26 cellular contexts compared by ENCODE assay signal in the genomic region with DNA sequence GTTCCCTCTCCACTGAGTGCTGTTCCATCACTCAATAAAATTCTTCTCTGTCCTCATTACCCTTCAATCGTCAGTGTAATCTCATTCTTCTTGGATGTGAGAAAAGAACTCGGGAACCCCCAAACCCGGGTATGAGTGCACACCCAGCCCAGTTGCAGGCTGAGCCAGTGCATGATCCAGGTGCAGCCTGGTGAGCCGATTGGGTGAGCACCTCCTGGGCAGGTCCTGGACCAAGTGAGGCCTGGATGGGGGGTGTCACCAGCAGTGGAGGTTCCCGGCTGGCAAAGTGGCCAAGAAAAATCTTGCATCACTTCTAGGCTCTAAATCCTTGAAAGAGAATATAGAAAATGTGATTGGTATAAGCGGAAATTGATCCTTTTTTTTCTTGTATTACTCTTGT.
"Had no signal": no experiment of that assay in that cellular context is flagged by ENCODE, and none has a peak within 500 bp of the region (broad histone marks: within the 10 kb centered on the region; RNA-seq: fewer than 3 reads in every experiment).

No MANE protein-coding gene starts in this region.

- H3K9me3 ChIP-seq: colonic mucosa, esophagus squamous epithelium, gastrocnemius medialis, heart left ventricle, left ventricle myocardium inferior, lower lobe of right lung had no signal

- DNase-seq: colonic mucosa; cortex of kidney; effector CD8-positive, alpha-beta T cell; effector memory CD8-positive, alpha-beta T cell; endodermal cell; erythroblast; esophagus squamous epithelium; foreskin fibroblast; foreskin melanocyte; gastrocnemius medialis; heart left ventricle; hypothalamus; immature natural killer cell; islet precursor cell; kidney; kidney glomerular epithelial cell; left colon; left ventricle myocardium inferior; lower lobe of right lung; mesenchymal stem cell; midbrain had no signal

- H3K27ac Mint-ChIP-seq: dendritic cell treated with granulocyte-macrophage colony-stimulating factor and Interleukin-4, amounts not matched to agents 40 ng/mL and 50 ng/mL, for 4 days; effector memory CD8-positive, alpha-beta T cell; endodermal cell; immature natural killer cell had no signal

- H3K9me3 Mint-ChIP-seq: endodermal cell had no signal

- H3K27ac ChIP-seq: colonic mucosa, epithelial cell of prostate, esophagus squamous epithelium, gastrocnemius medialis, heart left ventricle, hepatocyte, left ventricle myocardium inferior, lower lobe of right lung had no signal

- H3K36me3 Mint-ChIP-seq: immature natural killer cell had no signal

- H3K36me3 ChIP-seq: colonic mucosa, esophagus squamous epithelium, gastrocnemius medialis, heart left ventricle, left ventricle myocardium inferior, lower lobe of right lung had no signal

- ATAC-seq: effector memory CD8-positive, alpha-beta T cell; esophagus mucosa; gastrocnemius medialis; heart left ventricle; left colon; left lobe of liver; lower lobe of right lung had no signal

- H3K27me3 Mint-ChIP-seq: dendritic cell treated with granulocyte-macrophage colony-stimulating factor and Interleukin-4, amounts not matched to agents 40 ng/mL and 50 ng/mL, for 4 days; effector memory CD8-positive, alpha-beta T cell had no signal

- H3K4me3 Mint-ChIP-seq: dendritic cell treated with granulocyte-macrophage colony-stimulating factor and Interleukin-4, amounts not matched to agents 40 ng/mL and 50 ng/mL, for 4 days; effector memory CD8-positive, alpha-beta T cell; endodermal cell; immature natural killer cell had no signal

- H3K27me3 ChIP-seq: colonic mucosa, esophagus squamous epithelium, gastrocnemius medialis, heart left ventricle, hepatocyte had no signal

- H3K4me1 Mint-ChIP-seq: endodermal cell, immature natural killer cell had no signal

- H3K4me1 ChIP-seq: colonic mucosa, esophagus squamous epithelium, gastrocnemius medialis, heart left ventricle, left ventricle myocardium inferior, lower lobe of right lung had no signal

- H3K4me3 ChIP-seq: colonic mucosa, esophagus squamous epithelium, gastrocnemius medialis, heart left ventricle, hepatocyte, left ventricle myocardium inferior, lower lobe of right lung had no signal
